Comparison of ENCODE assay signal across 19 cellular contexts in genomic region chrX:153307546-153308175, GRCh38. TPM values are rescaled to one million over a fixed set of nuclear protein-coding genes. Genes with fewer than 3 reads are reported as not detected.
"Had no signal": no experiment of that assay in that cellular context is flagged by ENCODE, and none has a peak within 500 bp of the region (broad histone marks: within the 10 kb centered on the region; RNA-seq: fewer than 3 reads in every experiment).

No MANE protein-coding gene starts in this region.

- H3K36me3 ChIP-seq: gastroesophageal sphincter, heart left ventricle, neutrophil, sigmoid colon, tibial artery had no signal

- H3K4me3 ChIP-seq: gastroesophageal sphincter, heart left ventricle, sigmoid colon, tibial artery had no signal

- ATAC-seq: activated CD4-positive, alpha-beta T cell treated with anti-CD3 and anti-CD28 coated beads for 36 hours; activated CD8-positive, alpha-beta memory T cell treated with anti-CD3 and anti-CD28 coated beads, Interleukin-2, amount 10 ng/mL, durations not matched to agents 7 days and 5 days; gastroesophageal sphincter; heart left ventricle; natural killer cell had no signal

- H3K27me3 ChIP-seq: gastroesophageal sphincter, tibial artery had no signal

- DNase-seq: activated CD4-positive, alpha-beta memory T cell treated with anti-CD3 and anti-CD28 coated beads, Interleukin-2, amount 10 ng/mL, durations not matched to agents 7 days and 5 days; activated CD4-positive, alpha-beta T cell treated with anti-CD3 and anti-CD28 coated beads for 36 hours; activated CD8-positive, alpha-beta memory T cell treated with anti-CD3 and anti-CD28 coated beads, Interleukin-2, amount 10 ng/mL, durations not matched to agents 7 days and 5 days; caudate nucleus; endodermal cell; heart left ventricle; mesendoderm; natural killer cell; sigmoid colon; stimulated activated CD8-positive, alpha-beta memory T cell treated with anti-CD3 and anti-CD28 coated beads, Interleukin-4, amount 100 ng/mL, for 48 hours; stimulated activated naive CD4-positive, alpha-beta T cell; tibial artery had no signal

- H3K27ac ChIP-seq: epithelial cell of prostate, gastroesophageal sphincter, heart left ventricle, neutrophil, sigmoid colon, tibial artery had no signal

- H3K9me3 ChIP-seq: gastroesophageal sphincter, heart left ventricle, neutrophil, sigmoid colon, tibial artery had no signal

- H3K4me1 ChIP-seq: gastroesophageal sphincter, heart left ventricle, sigmoid colon, tibial artery had no signal

RNA-seq across cellular contexts. Expression of gene PNMA6F, which starts 13.9 kb away (rescaled TPM):
- total RNA-seq: activated CD4-positive, alpha-beta memory T cell treated with anti-CD3 and anti-CD28 coated beads, Interleukin-2, amount 10 ng/mL, durations not matched to agents 7 days and 5 days; activated CD4-positive, alpha-beta T cell treated with anti-CD3 and anti-CD28 coated beads for 36 hours; activated CD8-positive, alpha-beta memory T cell treated with anti-CD3 and anti-CD28 coated beads, Interleukin-2, amount 10 ng/mL, durations not matched to agents 7 days and 5 days; endodermal cell; gastroesophageal sphincter; heart left ventricle; lower leg skin; mucosa of gallbladder; natural killer cell; sigmoid colon; subcutaneous adipose tissue; urinary bladder had no signal
